ENCODE assay signal across 27 cellular contexts in the genomic region with DNA sequence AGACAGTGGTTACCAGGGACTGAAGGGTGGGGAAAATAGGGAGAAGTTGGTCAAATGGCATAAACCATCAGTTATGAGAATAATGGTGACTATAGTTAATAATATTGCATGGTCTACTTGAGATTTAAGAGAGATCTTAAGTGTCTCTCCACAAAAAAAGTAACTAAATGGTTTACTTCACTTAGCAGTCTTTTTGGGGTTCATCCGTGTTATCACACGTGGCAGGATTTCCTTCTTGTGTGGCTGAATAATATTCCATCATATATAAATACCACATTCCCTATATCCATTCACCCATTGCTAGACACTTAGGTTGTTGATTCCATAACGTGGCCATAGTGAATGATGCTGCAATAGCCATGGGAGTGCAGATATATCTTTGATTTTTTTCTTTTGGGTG.
DNase-seq lines count a peak whose midpoint lies in the region; TF ChIP-seq lines count a peak whose summit lies in the region.
"Had no signal": no experiment of that assay in that cellular context is flagged by ENCODE, and none has a peak within 500 bp of the region (broad histone marks: within the 10 kb centered on the region; RNA-seq: fewer than 3 reads in every experiment).

No MANE protein-coding gene starts in this region.

- DNase-seq in RKO (ENCODE audit: low spot score) = no peak
- DNase-seq: 8988T; ACHN; AML-193; BE2C; C1 segment of cervical spinal cord; Caco-2; Calu3; CD4-positive, alpha-beta memory T cell; CD4-positive, alpha-beta T cell; CD4-positive, CD25-positive, alpha-beta regulatory T cell; CD8-positive, alpha-beta memory T cell; CD8-positive, alpha-beta T cell; COR-L47; DMS 273 treated with DMSO at 0.1 percent for 48 hours; DMS153; DMS53; DMS79; DMS79 treated with DMSO at 0.1 percent for 48 hours; DND-41; EL had no signal

- TF ChIP-seq CTCF in HEK293 (tag by site-specific recombination; IDR thresholded peaks at IDR 0.05) = no peak

- H3K36me3 ChIP-seq in HEK293 (ENCODE audit: control insufficient read depth in 2 of 2, insufficient read depth in 1 of 2, low read length in 2 of 2) = no peaks in the 10 kb centered on the region
- H3K36me3 ChIP-seq: BE2C; BLaER1; BLaER1 treated with 17β-estradiol and CSF1 and Interleukin-3, amounts not matched to agents 10 nM and 100 nM had no signal

- no peak overlapping the region for H3K27ac ChIP-seq in HEK293 (ENCODE audit: extremely low read depth, low read depth, low read length)
- H3K27ac ChIP-seq: 22Rv1; A549; BLaER1; BLaER1 treated with 17β-estradiol and CSF1 and Interleukin-3, amounts not matched to agents 10 nM and 100 nM; C4-2B had no signal

- POLR2A ChIA-PET in HEK293 (lab: Yijun Ruan, JAX) = no interaction called here

- H3K9me3 ChIP-seq in HEK293 (ENCODE audit: control insufficient read depth, insufficient read depth, low read depth, low read length) = no peaks in the 10 kb centered on the region
- H3K9me3 ChIP-seq: BE2C; BLaER1; BLaER1 treated with 17β-estradiol and CSF1 and Interleukin-3, amounts not matched to agents 10 nM and 100 nM; Caco-2 had no signal

- CTCF ChIA-PET in HEK293 (lab: Yijun Ruan, JAX) = interaction anchor here (0.5 to 8.2 kb wide), 4 partner anchors 25 to 272 kb away, joined by 3 to 210 read pairs (median 43); no protein-coding TSS in a partner anchor

- H3K4me3 ChIP-seq in HEK293 (ENCODE audit: low read depth, low read length) = no peak overlapping the region
- H3K4me3 ChIP-seq: A549; BLaER1; BLaER1 treated with 17β-estradiol and CSF1 and Interleukin-3, amounts not matched to agents 10 nM and 100 nM had no signal

- H3K4me1 ChIP-seq in HEK293 (ENCODE audit: control insufficient read depth, insufficient read depth, low read length) = no peaks in the 10 kb centered on the region
- H3K4me1 ChIP-seq: A549; BE2C; BLaER1; BLaER1 treated with 17β-estradiol and CSF1 and Interleukin-3, amounts not matched to agents 10 nM and 100 nM; Caco-2 had no signal

TF ChIP-seq in HEK293, 187 proteins besides CTCF, POLR2A, EP300 and RAD21:
- TF ChIP-seq REPIN1 (tag by site-specific recombination; IDR thresholded peaks at IDR 0.05; ENCODE audit: low read depth) (no peak), ZNF677 (tag by site-specific recombination; IDR thresholded peaks at IDR 0.05) (peak; percentile 97), SCRT2 (tag by site-specific recombination; IDR thresholded peaks at IDR 0.05) (no peak)
- TF ChIP-seq, protein P1, sequence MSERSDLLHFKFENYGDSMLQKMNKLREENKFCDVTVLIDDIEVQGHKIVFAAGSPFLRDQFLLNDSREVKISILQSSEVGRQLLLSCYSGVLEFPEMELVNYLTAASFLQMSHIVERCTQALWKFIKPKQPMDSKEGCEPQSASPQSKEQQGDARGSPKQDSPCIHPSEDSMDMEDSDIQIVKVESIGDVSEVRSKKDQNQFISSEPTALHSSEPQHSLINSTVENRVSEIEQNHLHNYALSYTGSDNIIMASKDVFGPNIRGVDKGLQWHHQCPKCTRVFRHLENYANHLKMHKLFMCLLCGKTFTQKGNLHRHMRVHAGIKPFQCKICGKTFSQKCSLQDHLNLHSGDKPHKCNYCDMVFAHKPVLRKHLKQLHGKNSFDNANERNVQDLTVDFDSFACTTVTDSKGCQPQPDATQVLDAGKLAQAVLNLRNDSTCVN (tag by site-specific recombination; optimal IDR thresholded peaks at IDR 0.05) = no peak
